ENCODE assay signal across 16 cellular contexts in genomic region chr3:88009066-88009465, GRCh38.
"Had no signal": no experiment of that assay in that cellular context is flagged by ENCODE, and none has a peak within 500 bp of the region (broad histone marks: within the 10 kb centered on the region; RNA-seq: fewer than 3 reads in every experiment).

No MANE protein-coding gene starts in this region.

- H3K9me3 ChIP-seq: body of pancreas, esophagus squamous epithelium, spleen had no signal

- H3K27me3 ChIP-seq: body of pancreas, esophagus squamous epithelium, spleen had no signal

- H3K36me3 Mint-ChIP-seq: activated naive CD8-positive, alpha-beta T cell treated with anti-CD3 and anti-CD28 coated beads, Interleukin-2, amount 10 ng/mL, durations not matched to agents 7 days and 5 days; WTC11 had no signal

- H3K36me3 ChIP-seq: esophagus squamous epithelium, spleen had no signal

- H3K27ac ChIP-seq: body of pancreas, esophagus squamous epithelium, spleen had no signal

- H3K27me3 Mint-ChIP-seq: effector memory CD8-positive, alpha-beta T cell had no signal

- H3K27ac Mint-ChIP-seq: activated CD4-positive, alpha-beta memory T cell treated with anti-CD3 and anti-CD28 coated beads, Interleukin-2, amount 10 ng/mL, durations not matched to agents 7 days and 5 days; activated naive CD8-positive, alpha-beta T cell treated with anti-CD3 and anti-CD28 coated beads, Interleukin-2, amount 10 ng/mL, durations not matched to agents 7 days and 5 days; activated T-helper 17 cell treated with anti-CD3 and anti-CD28 coated beads, Interleukin-2, amount 50 U/mL, for 72 hours; effector memory CD8-positive, alpha-beta T cell; WTC11 had no signal

- ATAC-seq: activated T-helper 17 cell treated with anti-CD3 and anti-CD28 coated beads, Interleukin-2, amount 50 U/mL, for 72 hours; body of pancreas; effector memory CD8-positive, alpha-beta T cell; left ventricle myocardium superior; WTC11 had no signal

- H3K4me3 ChIP-seq: body of pancreas, esophagus squamous epithelium, spleen had no signal

- DNase-seq: activated CD4-positive, alpha-beta memory T cell treated with anti-CD3 and anti-CD28 coated beads, Interleukin-2, amount 10 ng/mL, durations not matched to agents 7 days and 5 days; activated CD4-positive, alpha-beta T cell treated with anti-CD3 and anti-CD28 coated beads for 4 hours; activated naive CD4-positive, alpha-beta T cell treated with Interleukin-2 at 50 U/mL for 16 hours; activated naive CD8-positive, alpha-beta T cell treated with anti-CD3 and anti-CD28 coated beads, Interleukin-2, amount 10 ng/mL, durations not matched to agents 7 days and 5 days; activated T-cell treated with anti-CD3 and anti-CD28 coated beads, Interleukin-2, amount 50 U/mL, for 1 hour; body of pancreas; effector memory CD8-positive, alpha-beta T cell; esophagus squamous epithelium; left ventricle myocardium superior; occipital lobe; posterior cingulate gyrus; spleen; stimulated activated CD4-positive, alpha-beta T cell treated with anti-CD3 and anti-CD28 coated beads, Interleukin-4, amount 100 ng/mL, for 4 hours; stimulated activated naive CD4-positive, alpha-beta T cell had no signal

- H3K4me1 ChIP-seq: body of pancreas, esophagus squamous epithelium had no signal

- H3K9me3 Mint-ChIP-seq: activated CD4-positive, alpha-beta memory T cell treated with anti-CD3 and anti-CD28 coated beads, Interleukin-2, amount 10 ng/mL, durations not matched to agents 7 days and 5 days; activated naive CD8-positive, alpha-beta T cell treated with anti-CD3 and anti-CD28 coated beads, Interleukin-2, amount 10 ng/mL, durations not matched to agents 7 days and 5 days; activated T-helper 17 cell treated with anti-CD3 and anti-CD28 coated beads, Interleukin-2, amount 50 U/mL, for 72 hours; effector memory CD8-positive, alpha-beta T cell; WTC11 had no signal

- H3K4me3 Mint-ChIP-seq: activated CD4-positive, alpha-beta memory T cell treated with anti-CD3 and anti-CD28 coated beads, Interleukin-2, amount 10 ng/mL, durations not matched to agents 7 days and 5 days; activated naive CD8-positive, alpha-beta T cell treated with anti-CD3 and anti-CD28 coated beads, Interleukin-2, amount 10 ng/mL, durations not matched to agents 7 days and 5 days; activated T-helper 17 cell treated with anti-CD3 and anti-CD28 coated beads, Interleukin-2, amount 50 U/mL, for 72 hours; effector memory CD8-positive, alpha-beta T cell; WTC11 had no signal

- H3K4me1 Mint-ChIP-seq: activated T-helper 17 cell treated with anti-CD3 and anti-CD28 coated beads, Interleukin-2, amount 50 U/mL, for 72 hours; WTC11 had no signal
